8 cellular contexts compared by ENCODE assay signal in the genomic region with DNA sequence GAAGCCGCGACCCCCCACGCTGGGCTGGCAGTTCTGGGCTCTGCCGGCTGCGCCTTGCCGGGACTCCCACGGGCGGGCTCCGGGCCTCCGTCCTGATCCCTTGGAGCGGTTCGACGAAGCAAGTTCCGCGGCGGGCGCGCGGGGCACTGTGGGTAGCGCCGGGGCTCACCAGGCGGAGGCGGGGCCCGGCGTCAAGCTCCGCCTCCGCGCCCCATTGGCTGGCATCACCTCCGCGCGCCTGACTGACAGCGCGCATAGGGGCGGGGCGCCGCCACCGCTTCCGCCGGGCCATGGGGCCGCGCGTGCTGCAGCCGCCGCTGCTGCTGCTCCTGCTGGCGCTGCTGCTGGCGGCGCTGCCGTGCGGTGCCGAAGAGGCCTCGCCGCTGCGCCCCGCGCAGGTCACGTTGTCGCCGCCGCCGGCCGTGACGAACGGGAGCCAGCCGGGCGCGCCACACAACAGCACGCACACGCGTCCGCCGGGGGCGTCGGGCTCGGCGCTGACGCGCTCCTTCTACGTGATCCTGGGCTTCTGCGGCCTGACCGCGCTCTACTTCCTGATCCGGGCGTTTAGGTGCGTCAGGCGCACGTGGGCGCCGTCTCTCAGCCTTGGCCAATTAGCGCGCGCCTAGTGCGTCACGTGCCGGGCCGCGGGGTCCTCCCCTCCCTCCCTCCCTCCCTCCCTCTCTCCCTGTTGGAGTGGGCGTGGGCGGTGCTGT. TPM values are rescaled to one million over a fixed set of nuclear protein-coding genes. Genes with fewer than 3 reads are reported as not detected.
A peak's percentile ranks its signal among the peaks of the same experiment; 100 is the strongest.
DNase-seq lines count a peak whose midpoint lies in the region; TF ChIP-seq lines count a peak whose summit lies in the region.

TSS of gene FAM174C (plus strand) at position 271 of the 716 bp plus-strand sequence. CDS start at position 291, 20 bp downstream.

- H3K27me3 ChIP-seq in neutrophil: no peaks in the 10 kb centered on the region

- H3K4me3 ChIP-seq in HFF-Myc (replicated peaks; ENCODE audit: low read depth, low read length): peak within 1 kb of the TSS; percentile 59
- H3K4me3 ChIP-seq in neutrophil (ENCODE audit: low read depth in 1 of 2, low read length in 1 of 2): peak within 1 kb of the TSS; percentile 80 to 82

- in situ Hi-C loops in SK-MEL-5 (cut with HindIII; ENCODE audit: low pct_unique_long_range_greater_than_20kb, low sequenced_read_pairs): no loop called here

- H3K4me1 ChIP-seq in neutrophil (ENCODE audit: control insufficient read depth in 1 of 2, insufficient read depth in 1 of 2, low read depth in 1 of 2, low read length in 1 of 2): peaks cover 60 to 65% of the 10 kb centered on the region in 2 experiments

- TF ChIP-seq CTCF in HFF-Myc (IDR thresholded peaks at IDR 0.05; ENCODE audit: low read depth, low read length, missing control alignments) (no peak), neutrophil (IDR thresholded peaks at IDR 0.05) (peak; percentile 44)

- DNase-seq in GF-D8 (lab: John Stamatoyannopoulos, UW) (peak; percentile 92), HFF-Myc (ENCODE audit: extremely low read depth, low read depth) (peak; percentile 87), NAMALWA (ENCODE audit: low spot score) (peak; percentile 98), SK-MEL-5 (ENCODE audit: low read depth, low spot score) (peak; percentile 95), foreskin melanocyte (peak; percentile 94), substantia nigra (lab: John Stamatoyannopoulos, UW) (peak; percentile 74 to 97 (median 93))
- DNase-seq in activated naive CD4-positive, alpha-beta T cell treated with Interleukin-2 at 50 U/mL for 16 hours: peak; percentile 95

- H3K36me3 ChIP-seq in neutrophil: peaks cover 51% of the 10 kb centered on the region

- H3K27ac ChIP-seq in neutrophil (peak within 1 kb of the TSS; percentile 99), substantia nigra (ENCODE audit: low read depth, low read length, poor library complexity, severe bottlenecking) (peak within 1 kb of the TSS; percentile 97)

- no peaks in the 10 kb centered on the region for H3K9me3 ChIP-seq in neutrophil

RNA-seq across cellular contexts. Expression of gene FAM174C, which starts in this region (rescaled TPM):
- 81.1 and 89.7 TPM in 2 replicates for total RNA-seq in SK-MEL-5 (2014; rRNA removed; shearing (Covaris generic))
- polyA plus RNA-seq in SK-MEL-5 (2015; cell fraction: cytosol; rRNA removed): 217 and 296 TPM in 2 replicates
- polyA plus RNA-seq in SK-MEL-5 (2015; cell fraction: nucleus; rRNA removed): 35.9 and 85.1 TPM in 2 replicates

Comparison
In these comparisons a context has a peak if more than half of its experiments do, and no peak if none do; other contexts are left out.
1. Peak in every context shown above with its lines: DNase-seq, H3K4me3 ChIP-seq and H3K27ac ChIP-seq.